9 cellular contexts compared by ENCODE assay signal in genomic region chr15:101488300-101489164, GRCh38. TPM values are rescaled to one million over a fixed set of nuclear protein-coding genes. Genes with fewer than 3 reads are reported as not detected.
DNase-seq lines count a peak whose midpoint lies in the region; ATAC-seq and TF ChIP-seq lines count a peak whose summit lies in the region.
"Had no signal": no experiment of that assay in that cellular context is flagged by ENCODE, and none has a peak within 500 bp of the region (broad histone marks: within the 10 kb centered on the region; RNA-seq: fewer than 3 reads in every experiment).

No MANE protein-coding gene starts in this region.

- no peaks in the 10 kb centered on the region for H3F3A ChIP-seq in SK-N-SH (replicated peaks; ENCODE audit: insufficient read depth)

- no peak for TF ChIP-seq RAD21 in SK-N-SH (IDR thresholded peaks at IDR 0.05; ENCODE audit: low read length)

- no peaks in the 10 kb centered on the region for H3K27me3 ChIP-seq in SK-N-SH (ENCODE audit: insufficient read depth)

- peak overlapping the region; percentile 26 for H3K4me3 Mint-ChIP-seq in activated naive CD8-positive, alpha-beta T cell treated with anti-CD3 and anti-CD28 coated beads, Interleukin-2, amount 50 U/mL, for 24 hours

- peak overlapping the region in 1 of 2 experiments; percentile 43; a peak in 1 of 4 replicates for H3K4me3 ChIP-seq in SK-N-SH (ENCODE audit: low read depth in 2 of 2, low read length in 1 of 2)

- TF ChIP-seq CTCF in SK-N-SH (IDR thresholded peaks at IDR 0.05) = no peak

- no peaks in the 10 kb centered on the region for H3K79me2 ChIP-seq in SK-N-SH (ENCODE audit: insufficient read depth)

- no peak for ATAC-seq in SK-N-SH treated with all-trans-retinoic acid at 6 μM for 48 hours
- no peak for ATAC-seq in activated naive CD8-positive, alpha-beta T cell treated with anti-CD3 and anti-CD28 coated beads, Interleukin-2, amount 50 U/mL, for 24 hours
- no peak for ATAC-seq in HG03565 (IDR thresholded peaks at IDR 0.05; ENCODE audit: unreplicated experiment)
- ATAC-seq in GM19463 (IDR thresholded peaks at IDR 0.05; ENCODE audit: unreplicated experiment) = no peak

- no peaks in the 10 kb centered on the region for H3K9me3 Mint-ChIP-seq in activated naive CD8-positive, alpha-beta T cell treated with anti-CD3 and anti-CD28 coated beads, Interleukin-2, amount 50 U/mL, for 24 hours

- no peak overlapping the region for H3K9ac ChIP-seq in SK-N-SH

- peaks cover 51% of the 10 kb centered on the region for H3K27me3 Mint-ChIP-seq in activated naive CD8-positive, alpha-beta T cell treated with anti-CD3 and anti-CD28 coated beads, Interleukin-2, amount 50 U/mL, for 24 hours

- POLR2A ChIA-PET in SK-N-SH (lab: Yijun Ruan, JAX) = no interaction called here

- no peak overlapping the region for H3K27ac Mint-ChIP-seq in activated naive CD8-positive, alpha-beta T cell treated with anti-CD3 and anti-CD28 coated beads, Interleukin-2, amount 50 U/mL, for 24 hours

- no peaks in the 10 kb centered on the region for H3K9me3 ChIP-seq in SK-N-SH
- H3K9me3 ChIP-seq: adrenal gland had no signal

- TF ChIP-seq EP300 in SK-N-SH (IDR thresholded peaks at IDR 0.05; ENCODE audit: borderline replicate concordance in 1 of 2, low read depth in 1 of 2, low read length in 1 of 2) = no peak

- H2AFZ ChIP-seq in SK-N-SH (ENCODE audit: low read depth) = no peak overlapping the region

- peaks cover 0 to under 1% of the 10 kb centered on the region in 2 experiments; a peak in 1 of 4 replicates for H3K4me1 ChIP-seq in SK-N-SH (ENCODE audit: control insufficient read depth in 1 of 2, insufficient read depth in 2 of 2, low read depth in 1 of 2, low read length in 1 of 2)
- H3K4me1 ChIP-seq: adrenal gland had no signal

- no peaks in the 10 kb centered on the region for H4K20me1 ChIP-seq in SK-N-SH (ENCODE audit: insufficient read depth)

- peak; percentile 74 for DNase-seq in SK-N-SH
- no peak for DNase-seq in activated naive CD8-positive, alpha-beta T cell treated with anti-CD3 and anti-CD28 coated beads, Interleukin-2, amount 50 U/mL, for 24 hours
- DNase-seq in left kidney (ENCODE audit: low read depth, low spot score) = peak; percentile 62
- DNase-seq in substantia nigra (lab: John Stamatoyannopoulos, UW) = no peak
- no peak for DNase-seq in GM03348 (ENCODE audit: low spot score)

- no peaks in the 10 kb centered on the region for H3K36me3 ChIP-seq in SK-N-SH (replicated peaks in 1 of 2; ENCODE audit: control insufficient read depth in 1 of 2, insufficient read depth in 2 of 2, low read length in 1 of 2)
- H3K36me3 ChIP-seq: adrenal gland had no signal

- no peak overlapping the region for H3K4me2 ChIP-seq in SK-N-SH

- no peaks in the 10 kb centered on the region for H3K9me2 ChIP-seq in SK-N-SH

- WGBS in SK-N-SH (ENCODE audit: low lambda C conversion rate) = 85% methylated on average over 14 of the region's 85 CpGs

- H3K4me1 Mint-ChIP-seq in activated naive CD8-positive, alpha-beta T cell treated with anti-CD3 and anti-CD28 coated beads, Interleukin-2, amount 50 U/mL, for 24 hours = peaks cover 2% of the 10 kb centered on the region

- H3K27ac ChIP-seq in SK-N-SH (ENCODE audit: low read depth in 2 of 2, low read length in 1 of 2) (no peak overlapping the region), substantia nigra (ENCODE audit: low read depth, low read length, poor library complexity, severe bottlenecking) (peak overlapping the region; percentile 68)
- H3K27ac ChIP-seq: adrenal gland had no signal

- CTCF ChIA-PET in SK-N-SH (lab: Yijun Ruan, JAX) = interaction anchor here (1.2 to 1.7 kb wide), 2 partner anchors 151 to 189 kb away, joined by 3 to 5 read pairs; no protein-coding TSS in a partner anchor

- no peaks in the 10 kb centered on the region for H3K36me3 Mint-ChIP-seq in activated naive CD8-positive, alpha-beta T cell treated with anti-CD3 and anti-CD28 coated beads, Interleukin-2, amount 50 U/mL, for 24 hours (ENCODE audit: low read depth)

TF ChIP-seq in SK-N-SH, 30 proteins besides CTCF, POLR2A, EP300 and RAD21 (continues in another document):
- TF ChIP-seq FOSL2 (IDR thresholded peaks at IDR 0.05; ENCODE audit: borderline replicate concordance, low read depth) (no peak), USF1 (IDR thresholded peaks at IDR 0.05; ENCODE audit: borderline replicate concordance, low read depth) (no peak), GATA2 (CRISPR knock-in tag; IDR thresholded peaks at IDR 0.05) (no peak), USF2 (IDR thresholded peaks at IDR 0.05; ENCODE audit: borderline replicate concordance, low read depth, low read length) (no peak), TEAD4 (IDR thresholded peaks at IDR 0.05; ENCODE audit: borderline replicate concordance, insufficient read depth) (no peak), NFIC (IDR thresholded peaks at IDR 0.05; ENCODE audit: borderline replicate concordance) (no peak), TCF12 (IDR thresholded peaks at IDR 0.05) (no peak), GABPA (IDR thresholded peaks at IDR 0.05; ENCODE audit: low read depth) (no peak), POLR2AphosphoS5 (IDR thresholded peaks at IDR 0.05; ENCODE audit: low read depth, low read length) (no peak)

TF ChIP-seq in SK-N-SH treated with all-trans-retinoic acid at 6 μM for 48 hours, 23 proteins besides CTCF, POLR2A, EP300 and RAD21:
- TF ChIP-seq CSDC2 (CRISPR knock-in tag; IDR thresholded peaks at IDR 0.05) (no peak), CREB5 (CRISPR knock-in tag; IDR thresholded peaks at IDR 0.05; ENCODE audit: low read depth) (no peak), ISL1 (CRISPR knock-in tag; IDR thresholded peaks at IDR 0.05) (no peak), TOX (CRISPR knock-in tag; IDR thresholded peaks at IDR 0.05; ENCODE audit: borderline replicate concordance) (no peak)

RNA-seq across cellular contexts. Expression of gene PCSK6, which starts 1.0 kb away (rescaled TPM):
- polyA plus RNA-seq in SK-N-SH (2012; rRNA removed) = 0.03 and 0.10 TPM in 2 replicates
- polyA plus RNA-seq in SK-N-SH (2012; cell fraction: cytosol; rRNA removed) = 0.05 and 0.45 TPM in 2 replicates
- 0.23 and 0.32 TPM in 2 replicates for polyA plus RNA-seq in SK-N-SH (2012; cell fraction: nucleus; rRNA removed)

Comparison
In these comparisons a context has a peak if more than half of its experiments do, and no peak if none do; other contexts are left out.
1. DNase-seq: peak in SK-N-SH (single experiment) and left kidney (single experiment); none in activated naive CD8-positive, alpha-beta T cell treated with anti-CD3 and anti-CD28 coated beads, Interleukin-2, amount 50 U/mL, for 24 hours (single experiment), substantia nigra (0 of 49) and GM03348 (single experiment).